16 cellular contexts compared by ENCODE assay signal in the genomic region with DNA sequence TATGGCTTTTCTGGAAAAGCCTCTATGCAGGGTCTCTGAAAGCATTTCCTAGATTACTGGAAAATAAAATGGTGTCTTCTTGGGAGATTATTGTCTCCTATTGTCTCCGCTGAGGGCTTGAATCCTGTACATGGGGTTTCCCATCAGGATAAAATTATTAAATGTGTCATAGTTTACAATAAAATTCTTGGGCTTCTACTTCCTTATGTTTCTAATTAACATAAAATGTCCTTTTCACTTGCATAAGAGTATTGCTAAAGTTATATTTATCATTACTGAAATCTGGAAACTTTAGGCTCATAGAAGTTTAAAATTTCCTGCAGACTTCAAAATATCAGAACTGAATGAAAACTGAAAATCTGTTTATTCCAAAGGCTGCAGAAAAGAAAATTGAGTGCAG.
A peak's percentile ranks its signal among the peaks of the same experiment; 100 is the strongest.
DNase-seq lines count a peak whose midpoint lies in the region; ATAC-seq and TF ChIP-seq lines count a peak whose summit lies in the region.
"Had no signal": no experiment of that assay in that cellular context is flagged by ENCODE, and none has a peak within 500 bp of the region (broad histone marks: within the 10 kb centered on the region; RNA-seq: fewer than 3 reads in every experiment).

No MANE protein-coding gene starts in this region.

- no peak for TF ChIP-seq CTCF in AG10803 (conservative IDR thresholded peaks at IDR 0.05; ENCODE audit: low read length)

- 0 out of 2 replicates have a peak overlapping the region, but pooled peaks have one; percentile 1 for H3K27ac ChIP-seq in SK-N-MC

- H3K9me3 ChIP-seq in SK-N-MC (ENCODE audit: low read depth, low read length), result no peaks in the 10 kb centered on the region

- H3K4me3 ChIP-seq in AG10803 (ENCODE audit: low read length) (no peak overlapping the region), SK-N-MC (no peak overlapping the region)
- H3K4me3 ChIP-seq: GM23338 had no signal

- no peaks in the 10 kb centered on the region for H3K36me3 ChIP-seq in SK-N-MC (ENCODE audit: insufficient read depth, low read length)

- DNase-seq in AG10803 (ENCODE audit: low read depth) (peak; percentile 9), SK-N-MC (ENCODE audit: low read depth, low spot score) (no peak), fibroblast of gingiva (ENCODE audit: low read depth) (peak; percentile 70), SK-N-DZ (ENCODE audit: low spot score) (no peak), NCI-H82 (lab: John Stamatoyannopoulos, UW) (no peak), occipital lobe (lab: John Stamatoyannopoulos, UW) (no peak)
- DNase-seq: C1 segment of cervical spinal cord; Calu3; CD4-positive, alpha-beta memory T cell; COR-L47; DMS53; DMS79 treated with DMSO at 0.1 percent for 48 hours; H9 had no signal

- H3K9ac ChIP-seq in SK-N-MC (ENCODE audit: insufficient read length), result no peak overlapping the region

- no peak for ATAC-seq in HG03097 (IDR thresholded peaks at IDR 0.05; ENCODE audit: low FRiP score, unreplicated experiment)
- ATAC-seq: GM23338, HCT116 had no signal

Comparison
In these comparisons a context has a peak if more than half of its experiments do, and no peak if none do; other contexts are left out.
1. DNase-seq: peak in AG10803 (single experiment) and fibroblast of gingiva (single experiment); none in SK-N-MC (single experiment), SK-N-DZ (single experiment), NCI-H82 (single experiment) and occipital lobe (single experiment).